ENCODE assay signal across 8 cellular contexts in the genomic region with DNA sequence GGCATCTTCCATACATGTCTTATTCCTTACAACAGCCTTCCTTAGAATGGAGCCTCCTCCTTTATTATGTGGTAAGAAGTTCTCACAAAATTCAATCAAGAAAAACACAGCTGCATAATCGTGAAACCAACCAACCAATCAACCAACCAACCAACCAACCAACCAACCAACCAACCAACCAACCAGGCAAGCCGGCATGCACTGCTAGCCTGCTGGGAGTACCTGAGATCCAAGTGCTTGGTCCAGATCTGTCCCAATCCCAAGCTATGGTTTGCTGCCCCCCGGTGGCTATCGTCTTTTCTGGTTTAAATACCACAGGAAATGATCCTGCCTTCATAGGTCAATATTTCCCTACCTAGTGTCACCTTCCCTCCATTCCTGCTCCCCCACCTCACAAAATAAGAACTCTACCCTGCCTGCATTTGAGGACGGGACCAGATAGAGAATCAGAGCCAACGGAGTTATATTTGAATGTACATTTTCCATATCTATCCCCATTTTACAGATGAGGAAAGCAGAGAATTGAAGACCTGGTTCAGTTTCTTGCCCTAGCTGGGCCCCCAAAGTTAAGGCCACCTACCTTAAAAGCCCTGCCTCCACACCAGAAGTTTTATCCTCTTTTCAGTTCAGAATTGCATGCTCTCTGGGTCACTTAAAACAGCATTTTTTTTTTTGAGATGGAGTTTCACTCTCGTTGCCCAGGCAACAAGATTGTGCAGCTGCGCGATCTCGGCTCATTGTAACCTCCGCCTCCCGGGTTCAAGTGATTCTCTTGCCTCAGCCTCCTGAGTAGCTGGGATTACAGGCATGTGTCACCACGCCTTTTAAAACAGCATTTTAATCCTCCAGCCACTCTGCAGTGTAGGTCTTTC. TPM values are rescaled to one million over a fixed set of nuclear protein-coding genes. Genes with fewer than 3 reads are reported as not detected.
DNase-seq lines count a peak whose midpoint lies in the region; ATAC-seq, FAIRE-seq and TF ChIP-seq lines count a peak whose summit lies in the region.

No MANE protein-coding gene starts in this region.

- ATAC-seq in activated CD8-positive, alpha-beta T cell treated with anti-CD3 and anti-CD28 coated beads for 36 hours: peak; percentile 57
- no peak for ATAC-seq in HG03196 (IDR thresholded peaks at IDR 0.05; ENCODE audit: unreplicated experiment)
- no peak for ATAC-seq in GM21447 (IDR thresholded peaks at IDR 0.05; ENCODE audit: unreplicated experiment)

- intact Hi-C loops in activated CD8-positive, alpha-beta T cell treated with anti-CD3 and anti-CD28 coated beads for 36 hours (cut with micrococcal nuclease): no loop called here

- H3K9me3 ChIP-seq in AG04450 (ENCODE audit: control insufficient read depth, insufficient read depth, low read length): no peaks in the 10 kb centered on the region; the same call in 1 of the 2 replicates

- POLR2A ChIA-PET in AG04450 (lab: Yijun Ruan, JAX): no interaction called here
- POLR2A ChIA-PET in activated CD8-positive, alpha-beta T cell treated with anti-CD3 and anti-CD28 coated beads for 36 hours (lab: Charles Lee): interaction anchor here (0.6 to 0.9 kb wide), 4 partner anchors 18 to 119 kb away, joined by 3 to 4 read pairs (median 3); no protein-coding TSS in a partner anchor

- H3K27ac ChIP-seq in AG04450 (ENCODE audit: low read depth, low read length): no peak overlapping the region

- TF ChIP-seq POLR2A in GM12892 (IDR thresholded peaks at IDR 0.05; ENCODE audit: low read depth, low read length): no peak

- DNase-seq in AG04450 (ENCODE audit: low read depth, low spot score): peak; percentile 23
- no peak for DNase-seq in GM12892 (ENCODE audit: insufficient read length)
- peak; percentile 25 for DNase-seq in NCI-H345 treated with DMSO at 0.1 percent for 48 hours (lab: John Stamatoyannopoulos, UW; ENCODE audit: unreplicated experiment)
- peak; percentile 85 for DNase-seq in activated CD8-positive, alpha-beta T cell treated with anti-CD3 and anti-CD28 coated beads for 36 hours
- DNase-seq in fibroblast of gingiva (ENCODE audit: low read depth): peak; percentile 56
- DNase-seq in occipital lobe (lab: John Stamatoyannopoulos, UW): peak; percentile 11

- H3K9me3 Mint-ChIP-seq in activated CD8-positive, alpha-beta T cell treated with anti-CD3 and anti-CD28 coated beads for 36 hours: no peaks in the 10 kb centered on the region

- H3K4me1 Mint-ChIP-seq in activated CD8-positive, alpha-beta T cell treated with anti-CD3 and anti-CD28 coated beads for 36 hours (ENCODE audit: low read depth): peaks cover 7% of the 10 kb centered on the region

- peak; percentile 88 for FAIRE-seq in GM12892 (lab: Jason Lieb, UNC)

- no peak overlapping the region for H3K27ac Mint-ChIP-seq in activated CD8-positive, alpha-beta T cell treated with anti-CD3 and anti-CD28 coated beads for 36 hours

- no peak overlapping the region for H3K4me3 Mint-ChIP-seq in activated CD8-positive, alpha-beta T cell treated with anti-CD3 and anti-CD28 coated beads for 36 hours

- H3K27me3 ChIP-seq in AG04450 (ENCODE audit: control insufficient read depth, insufficient read depth, low read length): peaks cover 5% of the 10 kb centered on the region

- TF ChIP-seq CTCF in AG04450 (IDR thresholded peaks at IDR 0.05; ENCODE audit: low read depth, low read length): peak; percentile 75
- peak; percentile 51 for TF ChIP-seq CTCF in activated CD8-positive, alpha-beta T cell treated with anti-CD3 and anti-CD28 coated beads for 36 hours (IDR thresholded peaks at IDR 0.05)

- no peaks in the 10 kb centered on the region for H3K27me3 Mint-ChIP-seq in activated CD8-positive, alpha-beta T cell treated with anti-CD3 and anti-CD28 coated beads for 36 hours

- no peaks in the 10 kb centered on the region for H3K36me3 Mint-ChIP-seq in activated CD8-positive, alpha-beta T cell treated with anti-CD3 and anti-CD28 coated beads for 36 hours (ENCODE audit: low read depth)

- no peak overlapping the region for H3K4me3 ChIP-seq in AG04450 (ENCODE audit: low read depth, low read length)

- CTCF ChIA-PET in AG04450 (lab: Charles Lee): interaction anchor here (0.6 to 6.7 kb wide), 25 partner anchors 9 to 293 kb away, joined by 3 to 70 read pairs (median 4); no protein-coding TSS in a partner anchor
- CTCF ChIA-PET in activated CD8-positive, alpha-beta T cell treated with anti-CD3 and anti-CD28 coated beads for 36 hours (lab: Charles Lee): interaction anchor here (0.6 to 2.3 kb wide), 21 partner anchors 8 to 369 kb away, joined by 3 to 13 read pairs (median 3); partner anchors contain the start of genes CDKN1A and RAB44

RNA-seq across cellular contexts. Expression of gene RAB44, which starts 27.1 kb away (rescaled TPM):
- not detected in 2 replicates for polyA plus RNA-seq in AG04450 (2011; rRNA removed)
- not detected in 2 replicates for polyA minus RNA-seq in AG04450 (2011; rRNA and poly(A)+ RNA removed)
- 0.15 TPM for polyA plus RNA-seq in GM12892 (2012; ENCODE audit: missing spikeins)
- total RNA-seq in activated CD8-positive, alpha-beta T cell treated with anti-CD3 and anti-CD28 coated beads for 36 hours: under 1 TPM in 1 of 2 experiments, not detected in 1; 0.07 TPM
- total RNA-seq in occipital lobe: not detected

RNA-seq across cellular contexts. Expression of gene CDKN1A, which starts 46.2 kb away (rescaled TPM):
- 722 and 830 TPM in 2 replicates for polyA plus RNA-seq in AG04450 (2011; rRNA removed)
- polyA minus RNA-seq in AG04450 (2011; rRNA and poly(A)+ RNA removed): 347 and 430 TPM in 2 replicates
- 166 TPM for polyA plus RNA-seq in GM12892 (2012; ENCODE audit: missing spikeins)
- total RNA-seq in activated CD8-positive, alpha-beta T cell treated with anti-CD3 and anti-CD28 coated beads for 36 hours: 10 to 100 TPM; 42.3 to 47.4 TPM
- 2.0 TPM for total RNA-seq in occipital lobe

Comparison
In these comparisons a context has a peak if more than half of its experiments do, and no peak if none do; other contexts are left out.
1. RNA of gene CDKN1A, which starts 46.2 kb away (total RNA-seq): 42.3 to 47.4 TPM in activated CD8-positive, alpha-beta T cell treated with anti-CD3 and anti-CD28 coated beads for 36 hours; 2.0 TPM in occipital lobe (single experiment); every median in the first group is over 10 times any median in the second.